In the genomic region with DNA sequence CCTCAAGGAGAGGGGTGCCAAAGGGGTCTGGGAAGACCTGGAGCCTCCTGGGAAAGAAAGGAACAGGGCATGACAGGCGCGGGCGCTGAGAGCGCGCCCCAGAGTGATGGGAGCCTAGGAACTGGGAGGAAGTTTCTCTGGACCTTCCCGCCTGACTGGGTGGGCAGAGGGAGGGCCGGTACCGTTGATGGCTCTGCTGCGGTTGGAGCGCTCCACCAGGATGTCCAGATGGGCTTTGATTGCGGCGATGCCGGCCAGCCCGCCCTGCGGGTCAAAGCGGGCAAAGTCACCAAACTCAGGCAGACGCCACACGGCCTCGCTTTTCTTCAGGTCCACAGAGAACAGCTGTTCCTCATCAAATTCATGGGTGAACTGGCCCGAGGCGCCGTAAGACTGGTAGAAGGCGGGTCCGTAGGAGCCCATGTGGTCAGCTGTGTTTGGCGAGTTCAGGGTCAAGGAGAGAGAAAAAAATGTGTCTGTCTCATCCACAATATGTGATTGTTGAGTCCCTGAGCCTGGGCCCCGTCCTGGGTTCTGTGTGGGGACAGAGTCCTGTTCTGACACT, we compare ENCODE assay signal across 23 cellular contexts. TPM values are rescaled to one million over a fixed set of nuclear protein-coding genes. Genes with fewer than 3 reads are reported as not detected.
DNase-seq lines count a peak whose midpoint lies in the region; ATAC-seq and TF ChIP-seq lines count a peak whose summit lies in the region.
"Had no signal": no experiment of that assay in that cellular context is flagged by ENCODE, and none has a peak within 500 bp of the region (broad histone marks: within the 10 kb centered on the region; RNA-seq: fewer than 3 reads in every experiment).

No MANE protein-coding gene starts in this region.

- H3K9me3 Mint-ChIP-seq in activated CD8-positive, alpha-beta memory T cell treated with anti-CD3 and anti-CD28 coated beads, Interleukin-2, amount 10 ng/mL, durations not matched to agents 7 days and 5 days (ENCODE audit: low read depth), result no peaks in the 10 kb centered on the region
- H3K9me3 Mint-ChIP-seq in central memory CD8-positive, alpha-beta T cell, result no peaks in the 10 kb centered on the region
- no peaks in the 10 kb centered on the region for H3K9me3 Mint-ChIP-seq in stimulated activated effector memory CD8-positive, alpha-beta T cell treated with anti-CD3 and anti-CD28 coated beads, Interleukin-12 subunit alpha, Interleukin-12 subunit beta, amount 100 ng/mL, for 72 hours
- H3K9me3 Mint-ChIP-seq in chondrocyte (ENCODE audit: low read depth), result no peaks in the 10 kb centered on the region
- H3K9me3 Mint-ChIP-seq: neural crest cell had no signal

- peak overlapping the region; percentile 92 for H3K4me3 Mint-ChIP-seq in activated CD8-positive, alpha-beta memory T cell treated with anti-CD3 and anti-CD28 coated beads, Interleukin-2, amount 10 ng/mL, durations not matched to agents 7 days and 5 days
- peak overlapping the region; percentile 84 for H3K4me3 Mint-ChIP-seq in central memory CD8-positive, alpha-beta T cell
- peak overlapping the region; percentile 76 for H3K4me3 Mint-ChIP-seq in stimulated activated effector memory CD8-positive, alpha-beta T cell treated with anti-CD3 and anti-CD28 coated beads, Interleukin-12 subunit alpha, Interleukin-12 subunit beta, amount 100 ng/mL, for 72 hours
- no peak overlapping the region for H3K4me3 Mint-ChIP-seq in chondrocyte (ENCODE audit: unreplicated experiment)
- H3K4me3 Mint-ChIP-seq: neural crest cell had no signal

- H3K9ac ChIP-seq in Karpas-422 (ENCODE audit: low read length) (0 out of 2 replicates have a peak overlapping the region, but pooled peaks have one; percentile 86), colonic mucosa (ENCODE audit: low read depth in 2 of 2, low read length in 2 of 2) (no peak overlapping the region)
- H3K9ac ChIP-seq: KMS-11 had no signal

- H4K20me1 ChIP-seq in Karpas-422 (ENCODE audit: insufficient read depth, low read depth, low read length), result no peaks in the 10 kb centered on the region

- no peaks in the 10 kb centered on the region for H3K36me3 ChIP-seq in Karpas-422 (ENCODE audit: insufficient read depth, low read length)
- H3K36me3 ChIP-seq in colonic mucosa, result no peaks in the 10 kb centered on the region
- H3K36me3 ChIP-seq: prostate gland had no signal

- no peak overlapping the region for H2AFZ ChIP-seq in Karpas-422 (ENCODE audit: low read length)
- H2AFZ ChIP-seq: hepatocyte had no signal

- H3K9me3 ChIP-seq in Karpas-422 (ENCODE audit: low read length) (no peaks in the 10 kb centered on the region), colonic mucosa (no peaks in the 10 kb centered on the region)
- H3K9me3 ChIP-seq: prostate gland had no signal

- no peak for ATAC-seq in activated CD8-positive, alpha-beta memory T cell treated with anti-CD3 and anti-CD28 coated beads, Interleukin-2, amount 10 ng/mL, durations not matched to agents 7 days and 5 days
- ATAC-seq in central memory CD8-positive, alpha-beta T cell (replicated peaks; ENCODE audit: extremely low read depth, poor library complexity, severe bottlenecking), result no peak
- no peak for ATAC-seq in stimulated activated effector memory CD8-positive, alpha-beta T cell treated with anti-CD3 and anti-CD28 coated beads, Interleukin-12 subunit alpha, Interleukin-12 subunit beta, amount 100 ng/mL, for 72 hours

- no peak for DNase-seq in activated CD8-positive, alpha-beta memory T cell treated with anti-CD3 and anti-CD28 coated beads, Interleukin-2, amount 10 ng/mL, durations not matched to agents 7 days and 5 days
- DNase-seq in activated CD8-positive, alpha-beta memory T cell treated with anti-CD3 and anti-CD28 coated beads, Interleukin-2, amount 50 U/mL, for 4 hours, result no peak
- no peak for DNase-seq in Karpas-422
- DNase-seq in central memory CD8-positive, alpha-beta T cell (ENCODE audit: low spot score in 2 of 2), result no peak
- peak in 1 of 2 donors; percentile 46 for DNase-seq in stimulated activated effector memory CD8-positive, alpha-beta T cell treated with anti-CD3 and anti-CD28 coated beads, Interleukin-12 subunit alpha, Interleukin-12 subunit beta, amount 100 ng/mL, for 72 hours (ENCODE audit: low spot score in 2 of 2)
- no peak for DNase-seq in chondrocyte (ENCODE audit: low spot score)
- no peak for DNase-seq in colonic mucosa
- no peak for DNase-seq in amniotic stem cell (lab: John Stamatoyannopoulos, UW)
- DNase-seq: activated effector memory CD4-positive, alpha-beta T cell treated with Interleukin-2 at 50 U/mL for 16 hours; anterior cingulate cortex; DMS79; HCEC 1CT; islet precursor cell; NCI-H1048; NCI-H2081; NCI-H510A treated with DMSO at 0.1 percent for 48 hours; stimulated activated CD4-positive, alpha-beta T cell treated with anti-CD3 and anti-CD28 coated beads, Interleukin-4, amount 100 ng/mL, for 4 hours had no signal

- H3K9me2 ChIP-seq in Karpas-422 (replicated peaks; ENCODE audit: insufficient read depth, low read length), result no peaks in the 10 kb centered on the region

- peaks cover 3% of the 10 kb centered on the region for H3K36me3 Mint-ChIP-seq in activated CD8-positive, alpha-beta memory T cell treated with anti-CD3 and anti-CD28 coated beads, Interleukin-2, amount 10 ng/mL, durations not matched to agents 7 days and 5 days
- peaks cover 1% of the 10 kb centered on the region for H3K36me3 Mint-ChIP-seq in central memory CD8-positive, alpha-beta T cell (ENCODE audit: insufficient read depth)
- H3K36me3 Mint-ChIP-seq in stimulated activated effector memory CD8-positive, alpha-beta T cell treated with anti-CD3 and anti-CD28 coated beads, Interleukin-12 subunit alpha, Interleukin-12 subunit beta, amount 100 ng/mL, for 72 hours, result no peaks in the 10 kb centered on the region
- H3K36me3 Mint-ChIP-seq in chondrocyte (ENCODE audit: low read depth), result peaks cover 3% of the 10 kb centered on the region

- CTCF ChIA-PET in activated CD8-positive, alpha-beta memory T cell treated with anti-CD3 and anti-CD28 coated beads, Interleukin-2, amount 10 ng/mL, durations not matched to agents 7 days and 5 days (lab: Charles Lee), result interaction anchor here (2.3 kb wide), 1 partner anchor 55 kb away, joined by 5 read pairs; a partner anchor contains a TSS

- TF ChIP-seq CTCF in chondrocyte (IDR thresholded peaks at IDR 0.05), result no peak
- TF ChIP-seq CTCF in colonic mucosa (IDR thresholded peaks at IDR 0.05), result no peak

- no peaks in the 10 kb centered on the region for H3K79me2 ChIP-seq in Karpas-422 (ENCODE audit: low read length)
- H3K79me2 ChIP-seq: hepatocyte had no signal

- peaks cover 14% of the 10 kb centered on the region for H3K4me1 Mint-ChIP-seq in activated CD8-positive, alpha-beta memory T cell treated with anti-CD3 and anti-CD28 coated beads, Interleukin-2, amount 10 ng/mL, durations not matched to agents 7 days and 5 days
- peaks cover 26% of the 10 kb centered on the region for H3K4me1 Mint-ChIP-seq in central memory CD8-positive, alpha-beta T cell
- H3K4me1 Mint-ChIP-seq in stimulated activated effector memory CD8-positive, alpha-beta T cell treated with anti-CD3 and anti-CD28 coated beads, Interleukin-12 subunit alpha, Interleukin-12 subunit beta, amount 100 ng/mL, for 72 hours, result peaks cover 17% of the 10 kb centered on the region
- peaks cover 4% of the 10 kb centered on the region for H3K4me1 Mint-ChIP-seq in chondrocyte (ENCODE audit: low read depth)

- intact Hi-C loops in colonic mucosa (cut with DNase I), result no loop called here

- no peak overlapping the region for H3K27ac ChIP-seq in Karpas-422 (ENCODE audit: low read length)
- no peak overlapping the region for H3K27ac ChIP-seq in colonic mucosa
- H3K27ac ChIP-seq: C4-2B, hepatocyte, KMS-11, prostate gland had no signal

- peaks cover 32% of the 10 kb centered on the region for H3K4me1 ChIP-seq in Karpas-422 (ENCODE audit: low read length)
- H3K4me1 ChIP-seq in colonic mucosa, result no peaks in the 10 kb centered on the region
- H3K4me1 ChIP-seq: prostate gland had no signal

- H3K4me3 ChIP-seq in Karpas-422 (ENCODE audit: low read length), result no peak overlapping the region
- H3K4me3 ChIP-seq in colonic mucosa, result no peak overlapping the region
- H3K4me3 ChIP-seq: hepatocyte, prostate gland, smooth muscle cell had no signal

- H3K4me2 ChIP-seq in Karpas-422 (ENCODE audit: low read depth, low read length, poor library complexity, severe bottlenecking), result no peak overlapping the region
- H3K4me2 ChIP-seq: KMS-11, smooth muscle cell had no signal

- H3K27me3 Mint-ChIP-seq in activated CD8-positive, alpha-beta memory T cell treated with anti-CD3 and anti-CD28 coated beads, Interleukin-2, amount 10 ng/mL, durations not matched to agents 7 days and 5 days, result peaks cover 16% of the 10 kb centered on the region
- no peaks in the 10 kb centered on the region for H3K27me3 Mint-ChIP-seq in central memory CD8-positive, alpha-beta T cell
- peaks cover 68% of the 10 kb centered on the region for H3K27me3 Mint-ChIP-seq in chondrocyte (ENCODE audit: low read depth)

- H3K27me3 ChIP-seq in Karpas-422 (ENCODE audit: low read length) (no peaks in the 10 kb centered on the region), colonic mucosa (no peaks in the 10 kb centered on the region)

- peak overlapping the region; percentile 45 for H3K27ac Mint-ChIP-seq in activated CD8-positive, alpha-beta memory T cell treated with anti-CD3 and anti-CD28 coated beads, Interleukin-2, amount 10 ng/mL, durations not matched to agents 7 days and 5 days
- H3K27ac Mint-ChIP-seq in central memory CD8-positive, alpha-beta T cell (ENCODE audit: low read depth), result peak overlapping the region; percentile 79
- peak overlapping the region; percentile 79 for H3K27ac Mint-ChIP-seq in stimulated activated effector memory CD8-positive, alpha-beta T cell treated with anti-CD3 and anti-CD28 coated beads, Interleukin-12 subunit alpha, Interleukin-12 subunit beta, amount 100 ng/mL, for 72 hours
- H3K27ac Mint-ChIP-seq in chondrocyte (ENCODE audit: unreplicated experiment), result no peak overlapping the region

RNA-seq across cellular contexts. Expression of a gene that starts 1.5 kb away (rescaled TPM):
- total RNA-seq in activated CD8-positive, alpha-beta memory T cell treated with anti-CD3 and anti-CD28 coated beads, Interleukin-2, amount 10 ng/mL, durations not matched to agents 7 days and 5 days, result 10 to 100 TPM; 11.8 to 16.7 TPM
- 70.0 and 103 TPM in 2 replicates for total RNA-seq in Karpas-422 (2014; rRNA removed; shearing (Covaris generic); ENCODE audit: low replicate concordance)
- total RNA-seq in chondrocyte, result not detected in 3 replicates
- total RNA-seq in colonic mucosa, result 1 to 10 TPM; 1.6 to 4.3 TPM

RNA-seq across cellular contexts. Expression of a gene that starts 39.5 kb away (rescaled TPM):
- total RNA-seq in activated CD8-positive, alpha-beta memory T cell treated with anti-CD3 and anti-CD28 coated beads, Interleukin-2, amount 10 ng/mL, durations not matched to agents 7 days and 5 days, result 100 to 1,000 TPM; 309 to 336 TPM
- total RNA-seq in Karpas-422 (2014; rRNA removed; shearing (Covaris generic); ENCODE audit: low replicate concordance), result 201 and 221 TPM in 2 replicates
- 149 to 165 TPM (median 150 TPM) in 3 replicates for total RNA-seq in chondrocyte
- total RNA-seq in colonic mucosa, result 100 to 1,000 TPM; 149 to 167 TPM

RNA-seq across cellular contexts. Expression of a gene that starts 55.0 kb away (rescaled TPM):
- total RNA-seq in activated CD8-positive, alpha-beta memory T cell treated with anti-CD3 and anti-CD28 coated beads, Interleukin-2, amount 10 ng/mL, durations not matched to agents 7 days and 5 days, result 10 to 100 TPM; 57.9 to 60.9 TPM
- total RNA-seq in Karpas-422 (2014; rRNA removed; shearing (Covaris generic); ENCODE audit: low replicate concordance), result 325 and 451 TPM in 2 replicates
- total RNA-seq in chondrocyte, result 3.6 to 5.5 TPM (median 5.4 TPM) in 3 replicates
- total RNA-seq in colonic mucosa, result 10 to 100 TPM; 14.5 to 26.1 TPM
